24 cellular contexts compared by ENCODE assay signal in genomic region chr11:36053314-36053713, GRCh38.
"Had no signal": no experiment of that assay in that cellular context is flagged by ENCODE, and none has a peak within 500 bp of the region (broad histone marks: within the 10 kb centered on the region; RNA-seq: fewer than 3 reads in every experiment).

No MANE protein-coding gene starts in this region.

- H3K36me3 Mint-ChIP-seq: immature natural killer cell; naive thymus-derived CD4-positive, alpha-beta T cell; type B pancreatic cell had no signal

- H3K9me3 Mint-ChIP-seq: nephron had no signal

- DNase-seq: cortex of kidney; effector memory CD8-positive, alpha-beta T cell; erythroblast; esophagus squamous epithelium; hypothalamus; immature natural killer cell; islet precursor cell; kidney glomerular epithelial cell; left colon; left ventricle myocardium superior; lower lobe of right lung; naive thymus-derived CD4-positive, alpha-beta T cell; right lobe of liver; small intestine; stimulated activated CD4-positive, alpha-beta T cell treated with anti-CD3 and anti-CD28 coated beads, Interleukin-15, amount 100 ng/mL, for 24 hours; stimulated activated CD4-positive, alpha-beta T cell treated with anti-CD3 and anti-CD28 coated beads, Interleukin-2, amount 100 ng/mL, for 48 hours; stimulated activated naive B cell treated with anti-CD40 and anti-IgM and Interleukin-4, amounts not matched to agents 10 μg/mL and 1 μg/mL and 100 μg/mL, for 72 hours; stimulated activated naive CD8-positive, alpha-beta T cell treated with anti-CD3 and anti-CD28 coated beads, Interleukin-15, amount 100 ng/mL, for 72 hours; thyroid gland had no signal

- H3K27me3 Mint-ChIP-seq: progenitor cell of endocrine pancreas had no signal

- H3K4me1 Mint-ChIP-seq: immature natural killer cell; stimulated activated naive B cell treated with anti-CD40 and anti-IgM and Interleukin-4, amounts not matched to agents 10 μg/mL and 1 μg/mL and 100 μg/mL, for 72 hours; stimulated activated naive CD8-positive, alpha-beta T cell treated with anti-CD3 and anti-CD28 coated beads, Interleukin-15, amount 100 ng/mL, for 72 hours had no signal

- H3K27ac ChIP-seq: esophagus squamous epithelium, lower lobe of right lung, neural progenitor cell, parathyroid adenoma, right lobe of liver, thyroid gland had no signal

- H3K27ac Mint-ChIP-seq: effector memory CD8-positive, alpha-beta T cell; immature natural killer cell; naive thymus-derived CD4-positive, alpha-beta T cell; neural progenitor cell; progenitor cell of endocrine pancreas; stimulated activated naive B cell treated with anti-CD40 and anti-IgM and Interleukin-4, amounts not matched to agents 10 μg/mL and 1 μg/mL and 100 μg/mL, for 72 hours; stimulated activated naive CD8-positive, alpha-beta T cell treated with anti-CD3 and anti-CD28 coated beads, Interleukin-15, amount 100 ng/mL, for 72 hours; type B pancreatic cell had no signal

- H3K4me3 Mint-ChIP-seq: effector memory CD8-positive, alpha-beta T cell; immature natural killer cell; naive thymus-derived CD4-positive, alpha-beta T cell; nephron; neural progenitor cell; stimulated activated naive B cell treated with anti-CD40 and anti-IgM and Interleukin-4, amounts not matched to agents 10 μg/mL and 1 μg/mL and 100 μg/mL, for 72 hours; stimulated activated naive CD8-positive, alpha-beta T cell treated with anti-CD3 and anti-CD28 coated beads, Interleukin-15, amount 100 ng/mL, for 72 hours; type B pancreatic cell had no signal

- ATAC-seq: effector memory CD8-positive, alpha-beta T cell; left colon; left ventricle myocardium superior; lower lobe of right lung; naive thymus-derived CD4-positive, alpha-beta T cell; right lobe of liver; stimulated activated naive B cell treated with anti-CD40 and anti-IgM and Interleukin-4, amounts not matched to agents 10 μg/mL and 1 μg/mL and 100 μg/mL, for 72 hours; stimulated activated naive CD8-positive, alpha-beta T cell treated with anti-CD3 and anti-CD28 coated beads, Interleukin-15, amount 100 ng/mL, for 72 hours had no signal
